ENCODE assay signal across 16 cellular contexts in genomic region chr7:108290344-108291134, GRCh38.
DNase-seq lines count a peak whose midpoint lies in the region; ATAC-seq, FAIRE-seq and TF ChIP-seq lines count a peak whose summit lies in the region.
"Had no signal": no experiment of that assay in that cellular context is flagged by ENCODE, and none has a peak within 500 bp of the region (broad histone marks: within the 10 kb centered on the region; RNA-seq: fewer than 3 reads in every experiment).

No MANE protein-coding gene starts in this region.

- FAIRE-seq in K562 (lab: Jason Lieb, UNC), result no peak

- H3K27me3 ChIP-seq in GM23338 (ENCODE audit: insufficient read depth) (no peaks in the 10 kb centered on the region), K562 (ENCODE audit: control insufficient read depth in 2 of 2, insufficient read depth in 2 of 2, low read length in 2 of 2) (peaks cover 2 to 3% of the 10 kb centered on the region in 2 experiments; a peak in 2 of 5 replicates)
- H3K27me3 ChIP-seq: brain microvascular endothelial cell had no signal

- TF ChIP-seq RAD21 in K562 (CRISPR knock-in tag; conservative IDR thresholded peaks at IDR 0.05 in 1 of 2, IDR thresholded peaks at IDR 0.05 in 1 of 2), result no peak

- no peaks in the 10 kb centered on the region for H3K9me3 ChIP-seq in K562 (replicated peaks; ENCODE audit: control insufficient read depth, insufficient read depth, low read depth, low read length)
- H3K9me3 ChIP-seq: left ventricle myocardium inferior had no signal

- H3K9me2 ChIP-seq in GM23338 (ENCODE audit: insufficient read depth), result no peaks in the 10 kb centered on the region

- H4K20me1 ChIP-seq in GM23338 (replicated peaks; ENCODE audit: insufficient read depth), result no peaks in the 10 kb centered on the region
- no peaks in the 10 kb centered on the region for H4K20me1 ChIP-seq in K562 (replicated peaks; ENCODE audit: control insufficient read depth, insufficient read depth, low read length)

- in situ Hi-C loops in K562 (cut with MboI) (no loop called here), GM13976 (cut with MboI; ENCODE audit: low sequenced_read_pairs, unreplicated experiment) (no loop called here)

- H3K9ac ChIP-seq in K562 (ENCODE audit: insufficient read depth in 1 of 2, low read depth in 2 of 2, low read length in 2 of 2), result no peak overlapping the region

- H3K4me1 Mint-ChIP-seq in GM23338, result peaks cover 14% of the 10 kb centered on the region
- peaks cover 8 to 42% (median 16%) of the 10 kb centered on the region in 4 donors for H3K4me1 Mint-ChIP-seq in naive thymus-derived CD8-positive, alpha-beta T cell

- CTCF ChIA-PET in K562 (lab: Yijun Ruan, JAX; ENCODE audit: low intra/inter-chr PET ratio), result no interaction called here

- 2% methylated on average over 7 of the region's 7 CpGs for WGBS in K562 (ENCODE audit: insufficient coverage, low coverage, missing lambda C conversion rate)

- H3K9me3 Mint-ChIP-seq in GM23338, result no peaks in the 10 kb centered on the region
- H3K9me3 Mint-ChIP-seq in naive thymus-derived CD8-positive, alpha-beta T cell, result peaks cover 0 to 4% (median 0%) of the 10 kb centered on the region in 9 donors

- no peak overlapping the region for H3K4me3 ChIP-seq in GM23338
- no peak overlapping the region for H3K4me3 ChIP-seq in K562
- H3K4me3 ChIP-seq: left ventricle myocardium inferior had no signal

- H3K27ac ChIP-seq in GM23338 (ENCODE audit: low read depth) (no peak overlapping the region), K562 (ENCODE audit: extremely low read depth, low read depth, low read length) (no peak overlapping the region)
- H3K27ac ChIP-seq: brain microvascular endothelial cell, left ventricle myocardium inferior had no signal

- ATAC-seq in GM23338 (peak; percentile 41; the same call in 1 of the 3 replicates), K562 (no peak), left lobe of liver (peak; percentile 25)
- ATAC-seq in naive thymus-derived CD8-positive, alpha-beta T cell, result no peak
- ATAC-seq: Right ventricle myocardium inferior had no signal

- H3K79me2 ChIP-seq in GM23338 (replicated peaks; ENCODE audit: insufficient read depth), result no peaks in the 10 kb centered on the region
- H3K79me2 ChIP-seq in K562 (ENCODE audit: control insufficient read depth, insufficient read depth, low read length), result no peaks in the 10 kb centered on the region

- H3K36me3 ChIP-seq in GM23338 (ENCODE audit: insufficient read depth) (no peaks in the 10 kb centered on the region), K562 (ENCODE audit: control insufficient read depth, insufficient read depth, low read length) (no peaks in the 10 kb centered on the region)
- H3K36me3 ChIP-seq: brain microvascular endothelial cell, left ventricle myocardium inferior had no signal

- no peaks in the 10 kb centered on the region for H3F3A ChIP-seq in GM23338 (replicated peaks; ENCODE audit: low read depth)

- no peak for TF ChIP-seq POLR2A in K562 (conservative IDR thresholded peaks at IDR 0.05)

- peak overlapping the region; percentile 15 for H3K4me2 ChIP-seq in GM23338
- no peak overlapping the region for H3K4me2 ChIP-seq in K562 (ENCODE audit: insufficient read depth, low read length)

- peaks cover 12% of the 10 kb centered on the region for H3K4me1 ChIP-seq in GM23338 (ENCODE audit: insufficient read depth)
- H3K4me1 ChIP-seq in K562 (replicated peaks in 1 of 2; ENCODE audit: control insufficient read depth in 2 of 2, insufficient read depth in 2 of 2, low read length in 2 of 2), result no peaks in the 10 kb centered on the region
- H3K4me1 ChIP-seq: left ventricle myocardium inferior had no signal

- DNase-seq in GM23338 (ENCODE audit: low spot score) (no peak), NCI-H2227 treated with DMSO at 0.1 percent for 48 hours (lab: John Stamatoyannopoulos, UW) (peak; percentile 61), K562 (ENCODE audit: extremely low read depth in 1 of 4, low spot score in 3 of 4) (no peak), left lobe of liver (ENCODE audit: low spot score) (no peak), COLO829 (ENCODE audit: low spot score) (no peak), GM13976 (ENCODE audit: low spot score) (no peak), SKM-1 treated with dmso at 0.1 percent for 144 hours (lab: John Stamatoyannopoulos, UW; ENCODE audit: unreplicated experiment) (no peak)
- no peak for DNase-seq in naive thymus-derived CD8-positive, alpha-beta T cell
- DNase-seq: activated gamma-delta T cell treated with Interleukin-2 at 50 U/mL for 16 hours, brain microvascular endothelial cell, IMR-90, left ventricle myocardium inferior, NCI-H2171 treated with DMSO at 0.1 percent for 48 hours, T-helper 2 cell had no signal

- BruUV-seq in K562 (replicated peaks; lab: Mats Ljungman, UMichigan), result no TSS peak

- no peak overlapping the region for H2AFZ ChIP-seq in GM23338
- H2AFZ ChIP-seq in K562 (ENCODE audit: low read depth, low read length), result no peak overlapping the region

- no peak for TF ChIP-seq EP300 in K562 (IDR thresholded peaks at IDR 0.05; ENCODE audit: low read length)

- H3K4me3 Mint-ChIP-seq in GM23338, result no peak overlapping the region
- no peak overlapping the region for H3K4me3 Mint-ChIP-seq in naive thymus-derived CD8-positive, alpha-beta T cell
- H3K4me3 Mint-ChIP-seq: B cell had no signal

- 0 out of 2 replicates have a peak overlapping the region, but pooled peaks have one; percentile 58 for H3K27ac Mint-ChIP-seq in GM23338
- no peak overlapping the region for H3K27ac Mint-ChIP-seq in naive thymus-derived CD8-positive, alpha-beta T cell
- H3K27ac Mint-ChIP-seq: B cell had no signal

- peaks cover 2% of the 10 kb centered on the region for H3K27me3 Mint-ChIP-seq in GM23338 (ENCODE audit: insufficient read depth, low read depth, poor library complexity)
- peaks cover 0 to 2% (median 0%) of the 10 kb centered on the region in 5 donors for H3K27me3 Mint-ChIP-seq in naive thymus-derived CD8-positive, alpha-beta T cell

- no peaks in the 10 kb centered on the region for H3K36me3 Mint-ChIP-seq in GM23338 (ENCODE audit: low read depth)
- H3K36me3 Mint-ChIP-seq in naive thymus-derived CD8-positive, alpha-beta T cell, result peaks cover 8 to 14% (median 10%) of the 10 kb centered on the region in 3 donors

- no peak for TF ChIP-seq CTCF in GM23338 (conservative IDR thresholded peaks at IDR 0.05; ENCODE audit: low read depth in 2 of 2)
- TF ChIP-seq CTCF in K562 (IDR thresholded peaks at IDR 0.05 in 2 of 3, conservative IDR thresholded peaks at IDR 0.05 in 1 of 3; ENCODE audit: insufficient read depth in 2 of 3, low read depth in 1 of 3, low read length in 3 of 3), result no peak
- TF ChIP-seq CTCF in GM13976 (IDR thresholded peaks at IDR 0.05; ENCODE audit: borderline replicate concordance, control extremely low read depth, extremely low read depth, insufficient read depth, missing control alignments), result no peak

- H3K9me1 ChIP-seq in K562 (ENCODE audit: control insufficient read depth, insufficient read depth, low read length), result no peaks in the 10 kb centered on the region

- POLR2A ChIA-PET in K562 (lab: Yijun Ruan, JAX), result interaction anchor here (0.6 to 1.0 kb wide), 2 partner anchors 11 to 112 kb away, joined by 3 read pairs; no protein-coding TSS in a partner anchor
- POLR2A ChIA-PET in naive thymus-derived CD8-positive, alpha-beta T cell (lab: Charles Lee), result no interaction called here

- intact Hi-C loops in K562 (cut with micrococcal nuclease), result no loop called here

TF ChIP-seq in GM23338, 12 proteins besides CTCF, POLR2A, EP300 and RAD21:
- no peak for TF ChIP-seq EZH2phosphoT487 (IDR thresholded peaks at IDR 0.05; ENCODE audit: unreplicated experiment)

TF ChIP-seq in K562, 482 proteins besides CTCF, POLR2A, EP300 and RAD21:
- TF ChIP-seq C11orf30 (IDR thresholded peaks at IDR 0.05; ENCODE audit: low read depth) (peak; percentile 67), ZNF316 (IDR thresholded peaks at IDR 0.05) (peak; percentile 68; the same call in 1 of the 2 replicates), EGR1 (conservative IDR thresholded peaks at IDR 0.05) (no peak), BMI1 (IDR thresholded peaks at IDR 0.05; ENCODE audit: low read length) (peak; percentile 14; the same call in 1 of the 2 replicates), ZFP36 (IDR thresholded peaks at IDR 0.05; ENCODE audit: low read depth, low read length, partially characterized antibody) (peak; percentile 12), MAFG (tag; conservative IDR thresholded peaks at IDR 0.05) (peak; percentile 62; the same call in 1 of the 2 replicates), RNF2 (IDR thresholded peaks at IDR 0.05) (0 out of 2 replicates have a peak, but pooled peaks have one; percentile 44), ZNF561 (CRISPR knock-in tag; conservative IDR thresholded peaks at IDR 0.05) (no peak), CBX8 (IDR thresholded peaks at IDR 0.05; ENCODE audit: borderline replicate concordance, extremely low read depth, low read depth, low read length, poor library complexity, severe bottlenecking) (peak; percentile 97)

Comparison
In these comparisons a context has a peak if more than half of its experiments do, and no peak if none do; other contexts are left out.
1. ATAC-seq: peak in GM23338 (single experiment) and left lobe of liver (single experiment); none in K562 (single experiment) and naive thymus-derived CD8-positive, alpha-beta T cell (0 of 2).